Comparison of ENCODE assay signal across 8 cellular contexts in the genomic region with DNA sequence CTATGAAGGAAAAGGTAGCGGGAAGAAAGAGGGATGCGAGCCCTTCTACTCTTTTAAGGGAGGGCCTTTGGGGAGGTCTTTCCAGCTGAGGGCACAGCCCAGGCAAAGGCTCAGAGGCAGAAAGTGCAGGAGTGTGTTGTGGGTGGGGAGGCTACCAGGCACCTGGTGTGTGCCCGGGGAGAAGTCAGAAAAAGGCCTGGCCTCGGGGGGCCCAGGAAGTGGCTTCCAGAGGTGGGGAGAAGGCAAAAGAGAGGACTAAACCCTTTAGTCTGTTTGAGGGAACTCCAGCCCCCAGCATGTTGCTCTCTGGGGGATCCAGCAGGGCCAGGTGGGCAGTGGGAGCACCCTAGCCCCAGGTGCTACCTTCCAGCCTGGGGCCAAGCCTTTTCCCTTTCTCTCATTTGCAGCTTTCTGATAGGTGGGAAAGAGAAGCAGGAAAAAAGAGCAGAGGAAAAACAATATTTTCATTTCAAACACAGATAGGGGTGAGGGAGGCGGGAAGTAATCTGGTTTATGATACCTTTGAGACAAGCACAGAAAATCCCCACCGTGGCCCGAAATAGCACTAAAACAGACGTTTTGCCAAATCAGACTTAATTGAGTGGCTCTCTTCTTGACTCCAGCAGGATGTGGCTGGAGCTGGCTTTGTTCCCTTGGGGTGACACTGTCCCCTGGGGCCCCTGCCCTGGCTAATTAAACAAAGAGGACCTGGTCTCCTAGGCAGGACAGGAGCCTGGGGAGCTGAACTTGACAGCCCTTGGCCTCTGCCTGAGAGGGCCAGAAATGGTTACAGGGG. TPM values are rescaled to one million over a fixed set of nuclear protein-coding genes. Genes with fewer than 3 reads are reported as not detected.
DNase-seq lines count a peak whose midpoint lies in the region; ATAC-seq and TF ChIP-seq lines count a peak whose summit lies in the region.

No MANE protein-coding gene starts in this region.

- no peak overlapping the region for H3K4me3 Mint-ChIP-seq in activated CD4-positive, alpha-beta T cell treated with anti-CD3 and anti-CD28 coated beads for 36 hours

- CTCF ChIA-PET in activated CD4-positive, alpha-beta T cell treated with anti-CD3 and anti-CD28 coated beads for 36 hours (lab: Charles Lee) = interaction anchor here (0.7 to 3.8 kb wide), 6 partner anchors 11 to 227 kb away, joined by 3 to 12 read pairs (median 4); no protein-coding TSS in a partner anchor

- ATAC-seq in activated CD4-positive, alpha-beta T cell treated with anti-CD3 and anti-CD28 coated beads for 36 hours = no peak
- ATAC-seq in GM18502 (IDR thresholded peaks at IDR 0.05; ENCODE audit: poor library complexity, unreplicated experiment) = no peak

- 37 to 56% methylated on average over 8 of the region's 8 CpGs for WGBS in esophagus squamous epithelium, 2 donors

- intact Hi-C loops in activated CD4-positive, alpha-beta T cell treated with anti-CD3 and anti-CD28 coated beads for 36 hours (cut with DNase I, micrococcal nuclease) = no loop called here
- intact Hi-C loops in esophagus squamous epithelium (cut with DNase I) = no loop called here

- H3K4me3 ChIP-seq in NT2/D1 (ENCODE audit: insufficient read length, low read depth) (no peak overlapping the region), esophagus squamous epithelium (no peak overlapping the region)

- H3K9me3 ChIP-seq in NT2/D1 (ENCODE audit: insufficient read depth, low read length) (no peaks in the 10 kb centered on the region), esophagus squamous epithelium (no peaks in the 10 kb centered on the region)

- H3K4me1 ChIP-seq in NT2/D1 (ENCODE audit: insufficient read depth, insufficient read length) = peaks cover 18% of the 10 kb centered on the region
- peaks cover 54 to 97% (median 66%) of the 10 kb centered on the region in 3 donors for H3K4me1 ChIP-seq in esophagus squamous epithelium

- H3K36me3 ChIP-seq in NT2/D1 (ENCODE audit: insufficient read depth, insufficient read length, low read length) = no peaks in the 10 kb centered on the region
- H3K36me3 ChIP-seq in esophagus squamous epithelium = no peaks in the 10 kb centered on the region

- POLR2A ChIA-PET in activated CD4-positive, alpha-beta T cell treated with anti-CD3 and anti-CD28 coated beads for 36 hours (lab: Charles Lee) = no interaction called here

- no peaks in the 10 kb centered on the region for H3K27me3 Mint-ChIP-seq in activated CD4-positive, alpha-beta T cell treated with anti-CD3 and anti-CD28 coated beads for 36 hours

- H3K9me3 Mint-ChIP-seq in activated CD4-positive, alpha-beta T cell treated with anti-CD3 and anti-CD28 coated beads for 36 hours (ENCODE audit: low read depth) = no peaks in the 10 kb centered on the region

- no peaks in the 10 kb centered on the region for H3K36me3 Mint-ChIP-seq in activated CD4-positive, alpha-beta T cell treated with anti-CD3 and anti-CD28 coated beads for 36 hours (ENCODE audit: low read depth)

- TF ChIP-seq CTCF in esophagus squamous epithelium (IDR thresholded peaks at IDR 0.05) = no peak

- H3K4me1 Mint-ChIP-seq in activated CD4-positive, alpha-beta T cell treated with anti-CD3 and anti-CD28 coated beads for 36 hours = peaks cover 60% of the 10 kb centered on the region

- H3K27me3 ChIP-seq in NT2/D1 (ENCODE audit: insufficient read depth, insufficient read length) (peaks cover 48% of the 10 kb centered on the region), esophagus squamous epithelium (no peaks in the 10 kb centered on the region)

- TF ChIP-seq POLR2A in esophagus squamous epithelium (IDR thresholded peaks at IDR 0.05) = no peak

- H3K9ac ChIP-seq in NT2/D1 (ENCODE audit: insufficient read length, low read depth) = peak overlapping the region; percentile 17

- peak; percentile 33 for DNase-seq in activated CD4-positive, alpha-beta T cell treated with anti-CD3 and anti-CD28 coated beads for 36 hours
- DNase-seq in activated CD4-positive, alpha-beta T cell treated with anti-CD3 and anti-CD28 coated beads for 1 hour = no peak
- no peak for DNase-seq in NT2/D1 (ENCODE audit: low read depth, low spot score)
- no peak for DNase-seq in esophagus squamous epithelium (lab: John Stamatoyannopoulos, UW)
- DNase-seq in substantia nigra (lab: John Stamatoyannopoulos, UW) = peak in 1 of 49 donors; percentile 57
- no peak for DNase-seq in midbrain (lab: John Stamatoyannopoulos, UW)
- no peak for DNase-seq in NCI-H510A treated with DMSO at 0.1 percent for 48 hours (lab: John Stamatoyannopoulos, UW)

- H3K27ac Mint-ChIP-seq in activated CD4-positive, alpha-beta T cell treated with anti-CD3 and anti-CD28 coated beads for 36 hours = peak overlapping the region; percentile 76

- peak overlapping the region; percentile 98 to 99 (median 98) for H3K27ac ChIP-seq in esophagus squamous epithelium
- peak overlapping the region; percentile 45 for H3K27ac ChIP-seq in substantia nigra (ENCODE audit: low read depth, low read length, poor library complexity, severe bottlenecking)

RNA-seq across cellular contexts. Expression of gene RAI1, which starts 10.4 kb away (rescaled TPM):
- 10 to 100 TPM; 13.6 to 16.4 TPM for total RNA-seq in activated CD4-positive, alpha-beta T cell treated with anti-CD3 and anti-CD28 coated beads for 36 hours
- total RNA-seq in esophagus squamous epithelium = 10 to 100 TPM; 17.0 to 36.3 (median 22.3) TPM
